Comparison of ENCODE assay signal across 9 cellular contexts in the genomic region with DNA sequence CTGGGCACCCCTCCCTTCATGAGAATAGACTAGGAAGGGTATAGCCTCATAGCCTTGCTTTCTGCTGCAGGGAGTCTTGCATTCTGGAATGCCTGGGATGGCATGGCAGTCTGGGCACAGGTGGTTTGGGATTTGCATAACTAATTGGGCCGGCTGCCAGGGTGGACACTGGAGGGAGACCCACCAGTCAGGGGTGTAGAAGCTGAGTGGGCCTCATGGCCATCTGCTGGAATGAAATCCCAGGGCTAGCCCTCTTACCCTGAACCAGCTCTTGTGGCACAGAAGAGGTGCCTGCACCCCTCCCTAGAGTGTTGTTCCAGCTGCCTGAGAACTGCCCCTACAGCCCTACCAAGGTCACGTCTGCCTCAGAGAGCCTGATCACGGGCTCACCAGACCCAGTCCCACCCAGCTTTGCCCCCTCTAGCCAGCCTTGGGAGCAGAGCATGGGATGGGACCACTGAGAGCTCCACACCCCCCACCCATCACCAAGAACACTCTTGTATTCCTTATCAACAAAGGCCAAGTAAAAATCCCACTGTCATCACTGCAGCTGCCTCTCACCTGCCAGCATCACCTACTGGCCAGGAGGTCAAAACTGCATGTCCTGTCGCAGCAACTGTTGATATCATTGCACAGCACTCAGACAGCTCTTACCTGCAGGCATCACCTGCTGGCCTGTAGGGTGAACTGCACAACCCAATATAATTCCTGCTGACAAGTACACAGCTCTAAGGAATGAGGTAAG.
DNase-seq lines count a peak whose midpoint lies in the region; ATAC-seq and TF ChIP-seq lines count a peak whose summit lies in the region.
"Had no signal": no experiment of that assay in that cellular context is flagged by ENCODE, and none has a peak within 500 bp of the region (broad histone marks: within the 10 kb centered on the region; RNA-seq: fewer than 3 reads in every experiment).

No MANE protein-coding gene starts in this region.

- no peak overlapping the region for H3K4me3 Mint-ChIP-seq in activated CD8-positive, alpha-beta T cell treated with anti-CD3 and anti-CD28 coated beads for 36 hours
- no peak overlapping the region for H3K4me3 Mint-ChIP-seq in activated CD8-positive, alpha-beta T cell treated with anti-CD3 and anti-CD28 coated beads, Interleukin-2, amount 10 ng/mL, durations not matched to agents 7 days and 5 days
- H3K4me3 Mint-ChIP-seq: activated B cell treated with CpG ODN at 0.5 μM for 24 hours had no signal

- H3K36me3 Mint-ChIP-seq in activated CD8-positive, alpha-beta T cell treated with anti-CD3 and anti-CD28 coated beads for 36 hours (ENCODE audit: low read depth), result peaks cover 57% of the 10 kb centered on the region
- H3K36me3 Mint-ChIP-seq in activated CD8-positive, alpha-beta T cell treated with anti-CD3 and anti-CD28 coated beads, Interleukin-2, amount 10 ng/mL, durations not matched to agents 7 days and 5 days (ENCODE audit: low read depth), result peaks cover 53% of the 10 kb centered on the region

- H3K27ac ChIP-seq in PC-3 (ENCODE audit: low read length) (no peak overlapping the region), testis (no peak overlapping the region)

- BruUV-seq in PC-3 (replicated peaks; lab: Mats Ljungman, UMichigan), result no TSS peak

- no peaks in the 10 kb centered on the region for H4K20me1 ChIP-seq in PC-3 (ENCODE audit: low read length)

- H3K79me2 ChIP-seq in PC-3 (ENCODE audit: low read length), result no peaks in the 10 kb centered on the region

- peaks cover 25% of the 10 kb centered on the region for H3K9me3 Mint-ChIP-seq in activated CD8-positive, alpha-beta T cell treated with anti-CD3 and anti-CD28 coated beads for 36 hours
- H3K9me3 Mint-ChIP-seq in activated CD8-positive, alpha-beta T cell treated with anti-CD3 and anti-CD28 coated beads, Interleukin-2, amount 10 ng/mL, durations not matched to agents 7 days and 5 days (ENCODE audit: insufficient read depth), result peaks cover 32% of the 10 kb centered on the region

- H3K27ac Mint-ChIP-seq in activated CD8-positive, alpha-beta T cell treated with anti-CD3 and anti-CD28 coated beads for 36 hours, result no peak overlapping the region
- no peak overlapping the region for H3K27ac Mint-ChIP-seq in activated CD8-positive, alpha-beta T cell treated with anti-CD3 and anti-CD28 coated beads, Interleukin-2, amount 10 ng/mL, durations not matched to agents 7 days and 5 days
- H3K27ac Mint-ChIP-seq: activated B cell treated with CpG ODN at 0.5 μM for 24 hours had no signal

- H2AFZ ChIP-seq in PC-3 (ENCODE audit: low read length), result no peak overlapping the region

- H3K27me3 ChIP-seq in PC-3 (ENCODE audit: low read length) (no peaks in the 10 kb centered on the region), testis (no peaks in the 10 kb centered on the region)

- H3K4me1 ChIP-seq in PC-3 (ENCODE audit: insufficient read depth, low read length) (no peaks in the 10 kb centered on the region), testis (no peaks in the 10 kb centered on the region)

- POLR2A ChIA-PET in activated CD8-positive, alpha-beta T cell treated with anti-CD3 and anti-CD28 coated beads for 36 hours (lab: Charles Lee), result no interaction called here
- POLR2A ChIA-PET in activated CD8-positive, alpha-beta T cell treated with anti-CD3 and anti-CD28 coated beads, Interleukin-2, amount 10 ng/mL, durations not matched to agents 7 days and 5 days (lab: Charles Lee), result no interaction called here
- POLR2A ChIA-PET in PC-3 (lab: Charles Lee; ENCODE audit: unreplicated experiment), result no interaction called here

- DNase-seq in activated CD8-positive, alpha-beta T cell treated with anti-CD3 and anti-CD28 coated beads for 36 hours, result peak; percentile 11
- no peak for DNase-seq in activated CD8-positive, alpha-beta T cell treated with anti-CD3 and anti-CD28 coated beads, Interleukin-2, amount 10 ng/mL, durations not matched to agents 7 days and 5 days
- peak; percentile 65 for DNase-seq in PC-3
- peak; percentile 20 for DNase-seq in Right ventricle myocardium superior
- DNase-seq in testis, result peak; percentile 28
- DNase-seq in NCI-H2171 treated with DMSO at 0.1 percent for 48 hours (lab: John Stamatoyannopoulos, UW), result no peak
- DNase-seq: activated B cell treated with CpG ODN at 0.5 μM for 24 hours had no signal

- no peak overlapping the region for H3K9ac ChIP-seq in PC-3 (ENCODE audit: low read length)

- CTCF ChIA-PET in activated CD8-positive, alpha-beta T cell treated with anti-CD3 and anti-CD28 coated beads for 36 hours (lab: Charles Lee), result interaction anchor here (0.9 to 1.7 kb wide), 7 partner anchors 9 to 683 kb away, joined by 3 to 6 read pairs (median 3); no protein-coding TSS in a partner anchor
- CTCF ChIA-PET in activated CD8-positive, alpha-beta T cell treated with anti-CD3 and anti-CD28 coated beads, Interleukin-2, amount 10 ng/mL, durations not matched to agents 7 days and 5 days (lab: Charles Lee), result interaction anchor here (0.7 kb wide), 1 partner anchor 805 kb away, joined by 3 read pairs; no protein-coding TSS in a partner anchor
- CTCF ChIA-PET in PC-3 (lab: Charles Lee), result interaction anchor here (1.2 kb wide), 1 partner anchor 716 kb away, joined by 3 read pairs; no protein-coding TSS in a partner anchor

- 81 to 88% methylated on average over 4 of the region's 4 CpGs for WGBS in testis, 2 donors

- H3K9me3 ChIP-seq in PC-3 (ENCODE audit: low read length), result no peaks in the 10 kb centered on the region
- no peaks in the 10 kb centered on the region for H3K9me3 ChIP-seq in testis

- no peaks in the 10 kb centered on the region for H3F3A ChIP-seq in PC-3 (ENCODE audit: low read length, unreplicated experiment)

- no peak overlapping the region for H3K4me2 ChIP-seq in PC-3 (ENCODE audit: low read length)

- no peaks in the 10 kb centered on the region for H3K4me1 Mint-ChIP-seq in activated CD8-positive, alpha-beta T cell treated with anti-CD3 and anti-CD28 coated beads for 36 hours (ENCODE audit: low read depth)
- H3K4me1 Mint-ChIP-seq in activated CD8-positive, alpha-beta T cell treated with anti-CD3 and anti-CD28 coated beads, Interleukin-2, amount 10 ng/mL, durations not matched to agents 7 days and 5 days (ENCODE audit: low read depth), result no peaks in the 10 kb centered on the region
- H3K4me1 Mint-ChIP-seq: activated B cell treated with CpG ODN at 0.5 μM for 24 hours had no signal

- peak; percentile 43 for TF ChIP-seq CTCF in activated CD8-positive, alpha-beta T cell treated with anti-CD3 and anti-CD28 coated beads for 36 hours (IDR thresholded peaks at IDR 0.05)
- TF ChIP-seq CTCF in PC-3 (conservative IDR thresholded peaks at IDR 0.05; ENCODE audit: low read depth, low read length), result peak; percentile 81
- peak in 2 of 3 experiments; percentile 7 to 46 for TF ChIP-seq CTCF in testis (IDR thresholded peaks at IDR 0.05)

- H3K36me3 ChIP-seq in PC-3 (ENCODE audit: low read depth, low read length), result peaks cover 11% of the 10 kb centered on the region
- H3K36me3 ChIP-seq in testis (ENCODE audit: low read depth, missing control alignments), result no peaks in the 10 kb centered on the region

- no peak for TF ChIP-seq POLR2A in testis (IDR thresholded peaks at IDR 0.05)

- H3K27me3 Mint-ChIP-seq in activated CD8-positive, alpha-beta T cell treated with anti-CD3 and anti-CD28 coated beads for 36 hours, result no peaks in the 10 kb centered on the region
- H3K27me3 Mint-ChIP-seq in activated CD8-positive, alpha-beta T cell treated with anti-CD3 and anti-CD28 coated beads, Interleukin-2, amount 10 ng/mL, durations not matched to agents 7 days and 5 days (ENCODE audit: low read depth), result no peaks in the 10 kb centered on the region
- H3K27me3 Mint-ChIP-seq: activated B cell treated with CpG ODN at 0.5 μM for 24 hours had no signal

- H3K4me3 ChIP-seq in PC-3 (ENCODE audit: low read length), result no peak overlapping the region
- H3K4me3 ChIP-seq in testis, result no peak overlapping the region

- intact Hi-C loops in activated CD8-positive, alpha-beta T cell treated with anti-CD3 and anti-CD28 coated beads for 36 hours (cut with micrococcal nuclease), result no loop called here
- intact Hi-C loops in PC-3 (cut with micrococcal nuclease) (no loop called here), Right ventricle myocardium superior (cut with DNase I) (no loop called here), testis (cut with DNase I; ENCODE audit: low total_unique reads) (no loop called here)

- H3K9me2 ChIP-seq in PC-3 (replicated peaks; ENCODE audit: low read length), result no peaks in the 10 kb centered on the region

- ATAC-seq in activated CD8-positive, alpha-beta T cell treated with anti-CD3 and anti-CD28 coated beads for 36 hours, result no peak
- no peak for ATAC-seq in activated CD8-positive, alpha-beta T cell treated with anti-CD3 and anti-CD28 coated beads, Interleukin-2, amount 10 ng/mL, durations not matched to agents 7 days and 5 days
- ATAC-seq in PC-3 (peak; percentile 54), Right ventricle myocardium superior (ENCODE audit: poor library complexity) (peak; percentile 57), GM18873 (IDR thresholded peaks at IDR 0.05; ENCODE audit: low FRiP score, unreplicated experiment) (no peak)
- no peak for ATAC-seq in activated CD4-positive, CD25-positive, alpha-beta regulatory T cell treated with anti-CD3 and anti-CD28 coated beads, Interleukin-2, amount 50 U/mL, for 24 hours

Comparison
In these comparisons a context has a peak if more than half of its experiments do, and no peak if none do; other contexts are left out.
1. DNase-seq: peak in activated CD8-positive, alpha-beta T cell treated with anti-CD3 and anti-CD28 coated beads for 36 hours (single experiment), PC-3 (single experiment), Right ventricle myocardium superior (single experiment) and testis (single experiment); none in activated CD8-positive, alpha-beta T cell treated with anti-CD3 and anti-CD28 coated beads, Interleukin-2, amount 10 ng/mL, durations not matched to agents 7 days and 5 days (single experiment) and NCI-H2171 treated with DMSO at 0.1 percent for 48 hours (single experiment).
2. ATAC-seq: peak in PC-3 (single experiment) and Right ventricle myocardium superior (single experiment); none in activated CD8-positive, alpha-beta T cell treated with anti-CD3 and anti-CD28 coated beads for 36 hours (single experiment), activated CD8-positive, alpha-beta T cell treated with anti-CD3 and anti-CD28 coated beads, Interleukin-2, amount 10 ng/mL, durations not matched to agents 7 days and 5 days (single experiment), activated CD4-positive, CD25-positive, alpha-beta regulatory T cell treated with anti-CD3 and anti-CD28 coated beads, Interleukin-2, amount 50 U/mL, for 24 hours (0 of 2) and GM18873 (single experiment).
3. CTCF ChIP-seq: peak in every context shown above with its lines; median percentile 81 in PC-3; 43 in activated CD8-positive, alpha-beta T cell treated with anti-CD3 and anti-CD28 coated beads for 36 hours; 26 in testis.